9 cellular contexts compared by ENCODE assay signal in genomic region chr16:22356930-22357634, GRCh38. TPM values are rescaled to one million over a fixed set of nuclear protein-coding genes. Genes with fewer than 3 reads are reported as not detected.
DNase-seq lines count a peak whose midpoint lies in the region; ATAC-seq lines count a peak whose summit lies in the region.
"Had no signal": no experiment of that assay in that cellular context is flagged by ENCODE, and none has a peak within 500 bp of the region (broad histone marks: within the 10 kb centered on the region; RNA-seq: fewer than 3 reads in every experiment).

No MANE protein-coding gene starts in this region.

- ATAC-seq in GM18868 (IDR thresholded peaks at IDR 0.05; ENCODE audit: unreplicated experiment), result peak; percentile 16
- ATAC-seq in HG02623 (IDR thresholded peaks at IDR 0.05; ENCODE audit: unreplicated experiment), result peak; percentile 14
- ATAC-seq in natural killer cell treated with Interleukin-12 subunit alpha and Interleukin-12 subunit beta and Interleukin-15 and Interleukin-18, amount 100 ng/mL, for 72 hours, result peak; percentile 63 to 65

- peaks cover 59% of the 10 kb centered on the region for H3K4me1 Mint-ChIP-seq in T-helper 2 cell treated with Interferon-gamma antibody and Interleukin-4, amounts not matched to agents 5 μg/mL and 100 μg/mL, for 36 hours (ENCODE audit: low read depth)
- peaks cover 48 to 50% of the 10 kb centered on the region in 2 donors for H3K4me1 Mint-ChIP-seq in natural killer cell treated with Interleukin-12 subunit alpha and Interleukin-12 subunit beta and Interleukin-15 and Interleukin-18, amount 100 ng/mL, for 72 hours (ENCODE audit: low read depth in 2 of 2)

- peak overlapping the region; percentile 79 for H3K4me3 Mint-ChIP-seq in T-helper 2 cell treated with Interferon-gamma antibody and Interleukin-4, amounts not matched to agents 5 μg/mL and 100 μg/mL, for 36 hours
- H3K4me3 Mint-ChIP-seq in natural killer cell treated with Interleukin-12 subunit alpha and Interleukin-12 subunit beta and Interleukin-15 and Interleukin-18, amount 100 ng/mL, for 72 hours, result peak overlapping the region; percentile 54

- H3K36me3 Mint-ChIP-seq in T-helper 2 cell treated with Interferon-gamma antibody and Interleukin-4, amounts not matched to agents 5 μg/mL and 100 μg/mL, for 36 hours (ENCODE audit: low read depth), result peaks cover 41% of the 10 kb centered on the region
- H3K36me3 Mint-ChIP-seq in natural killer cell treated with Interleukin-12 subunit alpha and Interleukin-12 subunit beta and Interleukin-15 and Interleukin-18, amount 100 ng/mL, for 72 hours, result peaks cover 9% of the 10 kb centered on the region

- H3K27ac Mint-ChIP-seq in T-helper 2 cell treated with Interferon-gamma antibody and Interleukin-4, amounts not matched to agents 5 μg/mL and 100 μg/mL, for 36 hours, result peak overlapping the region; percentile 98
- peak overlapping the region; percentile 93 to 98 for H3K27ac Mint-ChIP-seq in natural killer cell treated with Interleukin-12 subunit alpha and Interleukin-12 subunit beta and Interleukin-15 and Interleukin-18, amount 100 ng/mL, for 72 hours

- no peak for DNase-seq in T-helper 2 cell treated with Interferon-gamma antibody and Interleukin-4, amounts not matched to agents 5 μg/mL and 100 μg/mL, for 36 hours (ENCODE audit: low spot score)
- no peak for DNase-seq in natural killer cell treated with Interleukin-12 subunit alpha and Interleukin-12 subunit beta and Interleukin-15 and Interleukin-18, amount 100 ng/mL, for 72 hours (ENCODE audit: low spot score)
- DNase-seq in NCI-H187 treated with DMSO at 0.1 percent for 48 hours (lab: John Stamatoyannopoulos, UW), result no peak
- no peak for DNase-seq in occipital lobe (lab: John Stamatoyannopoulos, UW)
- DNase-seq in iPS-NIHi11 (ENCODE audit: low spot score), result no peak
- DNase-seq in DMS114 treated with DMSO at 0.1 percent for 48 hours (lab: John Stamatoyannopoulos, UW; ENCODE audit: unreplicated experiment), result no peak
- DNase-seq: NCI-H510A treated with DMSO at 0.1 percent for 48 hours had no signal

- H3K9me3 Mint-ChIP-seq in T-helper 2 cell treated with Interferon-gamma antibody and Interleukin-4, amounts not matched to agents 5 μg/mL and 100 μg/mL, for 36 hours, result no peaks in the 10 kb centered on the region
- H3K9me3 Mint-ChIP-seq in natural killer cell treated with Interleukin-12 subunit alpha and Interleukin-12 subunit beta and Interleukin-15 and Interleukin-18, amount 100 ng/mL, for 72 hours, result no peaks in the 10 kb centered on the region

- H3K27me3 Mint-ChIP-seq in T-helper 2 cell treated with Interferon-gamma antibody and Interleukin-4, amounts not matched to agents 5 μg/mL and 100 μg/mL, for 36 hours (ENCODE audit: low read depth), result no peaks in the 10 kb centered on the region
- no peaks in the 10 kb centered on the region for H3K27me3 Mint-ChIP-seq in natural killer cell treated with Interleukin-12 subunit alpha and Interleukin-12 subunit beta and Interleukin-15 and Interleukin-18, amount 100 ng/mL, for 72 hours

RNA-seq across cellular contexts. Expression of gene CDR2, which starts 17.3 kb away (rescaled TPM):
- total RNA-seq in natural killer cell treated with Interleukin-12 subunit alpha and Interleukin-12 subunit beta and Interleukin-15 and Interleukin-18, amount 100 ng/mL, for 72 hours, result 10 to 100 TPM; 41.5 to 47.6 TPM
- total RNA-seq in occipital lobe, result 8.9 TPM

RNA-seq across cellular contexts. Expression of gene POLR3E, which starts 59.9 kb away (rescaled TPM):
- total RNA-seq in natural killer cell treated with Interleukin-12 subunit alpha and Interleukin-12 subunit beta and Interleukin-15 and Interleukin-18, amount 100 ng/mL, for 72 hours, result 100 to 1,000 TPM in 1 of 2 donors, 10 to 100 TPM in 1; 54.7 to 114 TPM
- 45.4 TPM for total RNA-seq in occipital lobe

Comparison
In these comparisons a context has a peak if more than half of its experiments do, and no peak if none do; other contexts are left out.
1. ATAC-seq: peak in every context shown above with its lines; median percentile 64 in natural killer cell treated with Interleukin-12 subunit alpha and Interleukin-12 subunit beta and Interleukin-15 and Interleukin-18, amount 100 ng/mL, for 72 hours; 16 in GM18868; 14 in HG02623.